Comparison of ENCODE assay signal across 10 cellular contexts in the genomic region with DNA sequence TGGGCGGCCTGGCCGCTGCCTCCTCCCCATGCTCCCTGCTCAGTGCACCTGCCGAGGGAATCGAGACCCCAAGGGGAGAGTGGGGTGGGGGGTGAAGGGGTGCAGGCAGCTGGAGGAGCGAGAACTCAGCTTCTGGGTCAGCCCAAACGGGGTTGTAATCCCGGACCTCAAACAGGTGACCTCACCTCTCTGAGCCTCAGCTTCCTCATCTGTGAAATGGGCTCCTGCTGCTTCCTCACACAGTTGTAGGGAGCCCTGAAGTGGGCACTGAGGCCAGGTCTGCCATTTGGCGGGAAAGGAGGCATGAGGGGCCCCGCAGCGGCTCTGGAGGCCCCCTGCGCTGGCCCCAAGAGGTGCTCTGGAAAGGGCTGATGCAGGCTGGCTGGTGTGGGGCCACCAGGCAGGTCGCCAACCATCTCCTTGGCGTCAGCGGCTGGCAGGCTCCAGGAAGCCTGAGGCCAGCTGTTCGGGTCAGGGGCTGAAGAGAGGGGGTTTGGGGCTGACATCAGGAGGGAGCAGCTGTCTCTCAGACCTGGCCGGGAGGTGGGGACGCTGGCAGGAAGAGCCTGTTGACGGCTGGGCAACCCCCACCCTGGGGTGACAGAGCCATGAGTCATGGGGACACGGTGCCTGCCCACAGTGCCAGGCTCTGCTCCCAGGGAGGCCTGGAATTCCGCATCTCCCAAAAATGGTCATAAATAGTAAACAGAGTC. TPM values are rescaled to one million over a fixed set of nuclear protein-coding genes. Genes with fewer than 3 reads are reported as not detected.
DNase-seq lines count a peak whose midpoint lies in the region; ATAC-seq, FAIRE-seq and TF ChIP-seq lines count a peak whose summit lies in the region.
"Had no signal": no experiment of that assay in that cellular context is flagged by ENCODE, and none has a peak within 500 bp of the region (broad histone marks: within the 10 kb centered on the region; RNA-seq: fewer than 3 reads in every experiment).

No MANE protein-coding gene starts in this region.

- TF ChIP-seq RAD21 in A549 (conservative IDR thresholded peaks at IDR 0.05 in 1 of 2, IDR thresholded peaks at IDR 0.05 in 1 of 2): no peak

- CTCF ChIA-PET in A549 (lab: Yijun Ruan, JAX): interaction anchor here (1.1 to 2.4 kb wide), 5 partner anchors 8 to 219 kb away, joined by 3 to 6 read pairs (median 5); a partner anchor contains a TSS
- CTCF ChIA-PET in activated naive CD4-positive, alpha-beta T cell treated with anti-CD3 and anti-CD28 coated beads, Interleukin-2, amount 10 ng/mL, durations not matched to agents 7 days and 5 days (lab: Charles Lee): no interaction called here

- DNase-seq in A549 (ENCODE audit: low read depth in 1 of 2, low spot score in 1 of 2): peak; percentile 28 to 44
- DNase-seq in DMS 273 treated with DMSO at 0.1 percent for 48 hours (lab: John Stamatoyannopoulos, UW): peak; percentile 53
- peak; percentile 44 for DNase-seq in RPMI8226
- DNase-seq in fibroblast of peridontal ligament (ENCODE audit: extremely low read depth): peak; percentile 66
- DNase-seq in NCI-H748 (lab: John Stamatoyannopoulos, UW; ENCODE audit: unreplicated experiment): no peak
- DNase-seq in DMS79 treated with DMSO at 0.1 percent for 48 hours (lab: John Stamatoyannopoulos, UW): no peak
- no peak for DNase-seq in activated naive CD4-positive, alpha-beta T cell treated with anti-CD3 and anti-CD28 coated beads, Interleukin-2, amount 10 ng/mL, durations not matched to agents 7 days and 5 days
- DNase-seq in SKM-1 (lab: John Stamatoyannopoulos, UW; ENCODE audit: unreplicated experiment): no peak
- DNase-seq: NCI-H2081 treated with DMSO at 0.1 percent for 48 hours, ovary had no signal

- TF ChIP-seq EP300 in A549 (IDR thresholded peaks at IDR 0.05): no peak

- H3K4me2 ChIP-seq in A549: peak overlapping the region; percentile 63

- H3K9me3 ChIP-seq in A549: no peaks in the 10 kb centered on the region
- H3K9me3 ChIP-seq: ovary had no signal

- no peak for TF ChIP-seq POLR2A in A549 (IDR thresholded peaks at IDR 0.05; ENCODE audit: low read length)

- FAIRE-seq in A549 (lab: Jason Lieb, UNC): no peak

- no peak overlapping the region for H3K4me3 Mint-ChIP-seq in activated naive CD4-positive, alpha-beta T cell treated with anti-CD3 and anti-CD28 coated beads, Interleukin-2, amount 10 ng/mL, durations not matched to agents 7 days and 5 days

- WGBS in A549 (ENCODE audit: missing lambda C conversion rate): 33% methylated on average over 8 of the region's 20 CpGs

- no peak overlapping the region for H3K4me3 ChIP-seq in A549
- H3K4me3 ChIP-seq: ovary had no signal

- H3K27ac Mint-ChIP-seq in activated naive CD4-positive, alpha-beta T cell treated with anti-CD3 and anti-CD28 coated beads, Interleukin-2, amount 10 ng/mL, durations not matched to agents 7 days and 5 days: no peak overlapping the region

- no peaks in the 10 kb centered on the region for H3K36me3 Mint-ChIP-seq in activated naive CD4-positive, alpha-beta T cell treated with anti-CD3 and anti-CD28 coated beads, Interleukin-2, amount 10 ng/mL, durations not matched to agents 7 days and 5 days

- peaks cover 5% of the 10 kb centered on the region for H3K4me1 Mint-ChIP-seq in activated naive CD4-positive, alpha-beta T cell treated with anti-CD3 and anti-CD28 coated beads, Interleukin-2, amount 10 ng/mL, durations not matched to agents 7 days and 5 days

- no peaks in the 10 kb centered on the region for H3K27me3 Mint-ChIP-seq in activated naive CD4-positive, alpha-beta T cell treated with anti-CD3 and anti-CD28 coated beads, Interleukin-2, amount 10 ng/mL, durations not matched to agents 7 days and 5 days

- ATAC-seq in A549: peak; percentile 11 to 36; a peak in 4 of 6 replicates

- peaks cover 40% of the 10 kb centered on the region for H3K4me1 ChIP-seq in A549

- POLR2A ChIA-PET in A549 (lab: Yijun Ruan, JAX): no interaction called here

- peak overlapping the region; percentile 56 to 81; a peak in 5 of 6 replicates for H3K27ac ChIP-seq in A549
- H3K27ac ChIP-seq: ovary had no signal

- no peak for TF ChIP-seq CTCF in A549 (IDR thresholded peaks at IDR 0.05)

- no peaks in the 10 kb centered on the region for H3K9me3 Mint-ChIP-seq in activated naive CD4-positive, alpha-beta T cell treated with anti-CD3 and anti-CD28 coated beads, Interleukin-2, amount 10 ng/mL, durations not matched to agents 7 days and 5 days

TF ChIP-seq in A549, 52 proteins besides CTCF, POLR2A, EP300 and RAD21:
- TF ChIP-seq NFE2L2 (conservative IDR thresholded peaks at IDR 0.05; ENCODE audit: low read length) (no peak), JUNB (IDR thresholded peaks at IDR 0.05) (peak; percentile 61), FOSL2 (IDR thresholded peaks at IDR 0.05) (peak; percentile 30; the same call in 1 of the 2 replicates), FOSL2 (CRISPR knock-in tag; IDR thresholded peaks at IDR 0.05) (peak; percentile 79), KDM1A (IDR thresholded peaks at IDR 0.05; ENCODE audit: low read depth) (peak; percentile 71; the same call in 1 of the 2 replicates), CEBPB (IDR thresholded peaks at IDR 0.05) (no peak)
TF ChIP-seq in A549: peak in this region for 3.

RNA-seq across cellular contexts. Expression of a gene that starts 4.9 kb away (rescaled TPM):
- polyA plus RNA-seq in A549 (2011; rRNA removed) (0.04 TPM in 1 of 2 replicates, not detected in the other), A549 (2017; fragmentation: RNase III; extraction: RNeasy Plus Mini Kit Qiagen cat#74134 plus additional on column Dnase treatment) (0.03 to 0.04 TPM (median 0.03 TPM) in 3 replicates)
- polyA plus RNA-seq in A549 (2012; cell fraction: cytosol; rRNA removed): 0.01 TPM in 1 of 2 replicates, not detected in the other
- polyA plus RNA-seq in A549 (2012; cell fraction: nucleus; rRNA removed): 0.05 and 0.07 TPM in 2 replicates
- polyA minus RNA-seq in A549 (2011; rRNA and poly(A)+ RNA removed): 0.08 TPM in 1 of 2 replicates, not detected in the other

RNA-seq across cellular contexts. Expression of a gene that starts 15.4 kb away (rescaled TPM):
- polyA plus RNA-seq in A549 (2011; rRNA removed): 2.6 and 3.7 TPM in 2 replicates
- polyA plus RNA-seq in A549 (2012; cell fraction: cytosol; rRNA removed): 4.6 and 6.8 TPM in 2 replicates
- polyA plus RNA-seq in A549 (2012; cell fraction: nucleus; rRNA removed): 11.7 and 15.4 TPM in 2 replicates
- 2.0 to 3.6 TPM (median 2.6 TPM) in 3 replicates for polyA plus RNA-seq in A549 (2017; fragmentation: RNase III; extraction: RNeasy Plus Mini Kit Qiagen cat#74134 plus additional on column Dnase treatment)
- 1.7 and 2.4 TPM in 2 replicates for polyA minus RNA-seq in A549 (2011; rRNA and poly(A)+ RNA removed)

RNA-seq across cellular contexts. Expression of a gene that starts 43.3 kb away (rescaled TPM):
- polyA plus RNA-seq in A549 (2011; rRNA removed): 0.04 and 0.07 TPM in 2 replicates
- 0.12 and 0.16 TPM in 2 replicates for polyA plus RNA-seq in A549 (2012; cell fraction: cytosol; rRNA removed)
- polyA plus RNA-seq in A549 (2012; cell fraction: nucleus; rRNA removed): 0.80 and 1.0 TPM in 2 replicates
- 0.15 to 0.22 TPM (median 0.17 TPM) in 3 replicates for polyA plus RNA-seq in A549 (2017; fragmentation: RNase III; extraction: RNeasy Plus Mini Kit Qiagen cat#74134 plus additional on column Dnase treatment)
- not detected in 2 replicates for polyA minus RNA-seq in A549 (2011; rRNA and poly(A)+ RNA removed)

Comparison
In these comparisons a context has a peak if more than half of its experiments do, and no peak if none do; other contexts are left out.
1. DNase-seq: peak in A549 (2 of 2), DMS 273 treated with DMSO at 0.1 percent for 48 hours (single experiment), RPMI8226 (single experiment) and fibroblast of peridontal ligament (single experiment); none in NCI-H748 (single experiment), DMS79 treated with DMSO at 0.1 percent for 48 hours (single experiment), activated naive CD4-positive, alpha-beta T cell treated with anti-CD3 and anti-CD28 coated beads, Interleukin-2, amount 10 ng/mL, durations not matched to agents 7 days and 5 days (single experiment) and SKM-1 (single experiment).